ENCODE assay signal across 10 cellular contexts in the genomic region with DNA sequence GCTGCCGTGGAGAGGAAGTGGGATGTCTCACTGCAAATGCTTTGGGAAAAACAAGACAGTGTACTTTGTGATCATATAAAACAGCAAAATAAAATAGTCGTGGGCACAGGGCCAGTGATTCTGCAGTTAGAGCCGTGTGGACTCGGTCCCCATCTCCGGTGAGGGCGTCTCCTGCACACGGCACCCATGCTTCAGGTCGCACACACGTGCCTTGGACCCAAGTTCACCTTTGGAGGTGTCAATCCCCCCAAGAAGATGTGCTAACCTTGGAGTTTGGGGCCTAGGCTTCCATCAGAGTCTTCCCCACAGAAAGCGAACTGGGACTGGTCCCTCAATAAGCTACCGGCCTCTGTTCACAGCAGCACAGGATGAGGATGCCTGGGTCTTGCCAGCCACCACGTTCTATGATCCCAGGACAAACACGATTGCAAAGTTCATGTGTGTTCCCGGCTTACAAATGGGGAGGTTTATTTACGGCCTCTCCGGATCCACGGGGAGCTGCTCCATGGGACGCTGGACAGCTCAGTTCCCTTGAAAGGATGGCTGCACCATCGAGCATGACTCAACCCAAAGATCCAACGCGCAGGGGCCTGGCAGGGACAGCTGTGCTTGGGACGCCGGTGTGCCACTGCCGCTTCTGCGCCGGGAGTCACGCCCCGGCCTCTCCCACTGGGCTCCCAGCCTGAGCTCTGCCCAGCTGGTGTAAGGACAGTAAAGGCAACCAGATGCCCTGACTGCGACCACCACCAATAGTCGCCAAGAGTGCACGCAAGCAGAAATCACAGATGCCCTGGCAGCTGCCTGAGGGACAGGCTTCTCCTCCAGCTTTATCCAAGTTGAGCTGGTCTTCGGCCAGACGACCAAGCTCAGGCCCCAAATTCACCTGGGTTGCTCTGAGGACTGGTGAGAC. TPM values are rescaled to one million over a fixed set of nuclear protein-coding genes. Genes with fewer than 3 reads are reported as not detected.
A peak's percentile ranks its signal among the peaks of the same experiment; 100 is the strongest.
DNase-seq lines count a peak whose midpoint lies in the region; ATAC-seq, FAIRE-seq and TF ChIP-seq lines count a peak whose summit lies in the region.
"Had no signal": no experiment of that assay in that cellular context is flagged by ENCODE, and none has a peak within 500 bp of the region (broad histone marks: within the 10 kb centered on the region; RNA-seq: fewer than 3 reads in every experiment).

No MANE protein-coding gene starts in this region.

- ATAC-seq in RWPE2 (ENCODE audit: low read depth), result peak; percentile 17; the same call in 1 of the 3 replicates
- ATAC-seq in heart right ventricle, result peak; percentile 18 to 84 (median 62)
- no peak for ATAC-seq in GM19351 (IDR thresholded peaks at IDR 0.05; ENCODE audit: unreplicated experiment)

- H3K36me3 ChIP-seq in RWPE2 (ENCODE audit: low read depth), result peaks cover 70% of the 10 kb centered on the region
- H3K36me3 ChIP-seq in heart right ventricle, result peaks cover 0 to 42% (median 0%) of the 10 kb centered on the region in 9 donors
- no peaks in the 10 kb centered on the region for H3K36me3 ChIP-seq in sigmoid colon

- no peak overlapping the region for H3K4me3 ChIP-seq in RWPE2 (ENCODE audit: severe bottlenecking)
- H3K4me3 ChIP-seq in heart right ventricle, result no peak overlapping the region
- H3K4me3 ChIP-seq in sigmoid colon, result no peak overlapping the region

- H3K9me3 ChIP-seq in RWPE2 (ENCODE audit: severe bottlenecking), result peaks cover 2% of the 10 kb centered on the region
- no peaks in the 10 kb centered on the region for H3K9me3 ChIP-seq in heart right ventricle
- H3K9me3 ChIP-seq in sigmoid colon, result no peaks in the 10 kb centered on the region

- TF ChIP-seq POLR2A in sigmoid colon (IDR thresholded peaks at IDR 0.05), result no peak
- TF ChIP-seq POLR2A in GM12892 (IDR thresholded peaks at IDR 0.05; ENCODE audit: low read depth, low read length), result no peak

- 59 to 61% methylated on average over 33 of the region's 33 CpGs for WGBS in heart right ventricle, 2 donors
- WGBS in sigmoid colon, 2 donors, result 23 to 61% methylated on average over 33 of the region's 33 CpGs

- no peak for TF ChIP-seq EP300 in sigmoid colon (IDR thresholded peaks at IDR 0.05)

- no peak for TF ChIP-seq CTCF in RWPE2 (IDR thresholded peaks at IDR 0.05; ENCODE audit: poor library complexity, severe bottlenecking)
- no peak for TF ChIP-seq CTCF in heart right ventricle (IDR thresholded peaks at IDR 0.05)
- TF ChIP-seq CTCF in sigmoid colon (IDR thresholded peaks at IDR 0.05), result no peak

- no peak for FAIRE-seq in GM12892 (lab: Jason Lieb, UNC)

- H3K4me1 ChIP-seq in RWPE2 (ENCODE audit: insufficient read depth, poor library complexity, severe bottlenecking) (peaks cover 28% of the 10 kb centered on the region), heart right ventricle (peaks cover 46 to 89% (median 78%) of the 10 kb centered on the region in 9 donors), sigmoid colon (peaks cover 0 to 46% (median 45%) of the 10 kb centered on the region in 4 donors)

- intact Hi-C loops in heart right ventricle (cut with DNase I), result no loop called here
- intact Hi-C loops in sigmoid colon (cut with DNase I), result no loop called here

- H3K27me3 ChIP-seq in RWPE2 (ENCODE audit: insufficient read depth, poor library complexity, severe bottlenecking), result no peaks in the 10 kb centered on the region
- H3K27me3 ChIP-seq in heart right ventricle, result no peaks in the 10 kb centered on the region
- no peaks in the 10 kb centered on the region for H3K27me3 ChIP-seq in sigmoid colon

- H3K27ac ChIP-seq in RWPE2 (ENCODE audit: poor library complexity, severe bottlenecking) (peak overlapping the region; percentile 46), heart right ventricle (peak overlapping the region in 9 of 10 donors; percentile 26 to 80 (median 63)), sigmoid colon (peak overlapping the region in 3 of 4 donors; percentile 12 to 58 (median 38))

- DNase-seq in EH (ENCODE audit: low read depth) (peak; percentile 66), RWPE2 (ENCODE audit: low spot score) (peak; percentile 45), heart right ventricle (peak in 1 of 2 donors; percentile 63), sigmoid colon (no peak), GM12892 (ENCODE audit: insufficient read length) (no peak), NCI-H1417 (lab: John Stamatoyannopoulos, UW) (no peak), middle frontal gyrus (ENCODE audit: extremely low spot score, low spot score) (no peak)
- DNase-seq: activated naive CD4-positive, alpha-beta T cell treated with anti-CD3 and anti-CD28 coated beads for 36 hours; NCI-H2081 treated with DMSO at 0.1 percent for 48 hours had no signal

RNA-seq across cellular contexts. Expression of gene GAS6, which starts 8.6 kb away (rescaled TPM):
- total RNA-seq in heart right ventricle, result 100 to 1,000 TPM; 146 to 223 (median 174) TPM
- polyA plus RNA-seq in heart right ventricle, result 100 to 1,000 TPM; 113 to 280 TPM
- 100 to 1,000 TPM in 1 of 4 donors, 10 to 100 TPM in 3; 34.4 to 105 (median 70.4) TPM for total RNA-seq in sigmoid colon
- polyA plus RNA-seq in sigmoid colon, result 100 to 1,000 TPM in 1 of 3 donors, 10 to 100 TPM in 2; 27.0 to 101 (median 28.2) TPM
- polyA plus RNA-seq in GM12892 (2012; ENCODE audit: missing spikeins), result 0.51 TPM

Comparison
In these comparisons a context has a peak if more than half of its experiments do, and no peak if none do; other contexts are left out.
1. DNase-seq: peak in EH (single experiment) and RWPE2 (single experiment); none in sigmoid colon (single experiment), GM12892 (single experiment), NCI-H1417 (0 of 3) and middle frontal gyrus (single experiment).
2. Peak in every context shown above with its lines, with median percentiles within 50 percentile points of each other: H3K27ac ChIP-seq.